8 cellular contexts compared by ENCODE assay signal in genomic region chr15:31366169-31366734, GRCh38. TPM values are rescaled to one million over a fixed set of nuclear protein-coding genes. Genes with fewer than 3 reads are reported as not detected.
DNase-seq lines count a peak whose midpoint lies in the region; ATAC-seq and TF ChIP-seq lines count a peak whose summit lies in the region.

No MANE protein-coding gene starts in this region.

- H3K4me3 Mint-ChIP-seq in naive B cell, result peak overlapping the region; percentile 63 to 91 (median 83)

- no peak for TF ChIP-seq POLR2A in NB4 (IDR thresholded peaks at IDR 0.05; ENCODE audit: extremely low read depth, insufficient read length)

- peaks cover 7 to 13% of the 10 kb centered on the region in 2 donors for H3K36me3 Mint-ChIP-seq in naive B cell

- peak overlapping the region; percentile 52 to 62 for H3K9ac ChIP-seq in duodenal mucosa (ENCODE audit: low read depth in 1 of 2, low read length in 2 of 2)

- peaks cover 0 to 6% (median 3%) of the 10 kb centered on the region in 7 donors for H3K9me3 Mint-ChIP-seq in naive B cell

- DNase-seq in AG20443 (ENCODE audit: low spot score) (peak; percentile 30), NB4 (ENCODE audit: low read depth) (peak; percentile 48), naive B cell (no peak), Kasumi-1 (lab: John Stamatoyannopoulos, UW) (no peak), NCI-H2227 treated with DMSO at 0.1 percent for 48 hours (lab: John Stamatoyannopoulos, UW) (no peak)
- no peak for DNase-seq in stimulated activated CD8-positive, alpha-beta memory T cell treated with anti-CD3 and anti-CD28 coated beads, Interleukin-4, amount 100 ng/mL, for 48 hours
- DNase-seq in stimulated activated CD4-positive, alpha-beta T cell treated with anti-CD3 and anti-CD28 coated beads, Interleukin-4, amount 100 ng/mL, for 1 hour, result no peak

- H3K36me3 ChIP-seq in duodenal mucosa (ENCODE audit: control insufficient read depth in 1 of 2, insufficient read depth in 2 of 2, low read length in 2 of 2), result peaks cover 0 to 4% of the 10 kb centered on the region in 2 donors

- H3K4me3 ChIP-seq in NB4 (ENCODE audit: low read depth, low read length) (no peak overlapping the region), duodenal mucosa (ENCODE audit: low read depth in 1 of 2, low read length in 2 of 2) (peak overlapping the region in 1 of 2 donors; percentile 52)

- no peaks in the 10 kb centered on the region for H3K9me3 ChIP-seq in duodenal mucosa (ENCODE audit: control insufficient read depth in 1 of 2, low read length in 2 of 2)

- H3K27ac Mint-ChIP-seq in naive B cell, result peak overlapping the region; percentile 18 to 97 (median 81)

- no peaks in the 10 kb centered on the region for H3K27me3 Mint-ChIP-seq in naive B cell

- no peaks in the 10 kb centered on the region for H3K27me3 ChIP-seq in duodenal mucosa (ENCODE audit: control insufficient read depth in 1 of 2, insufficient read depth in 2 of 2, low read length in 2 of 2)

- peak overlapping the region; percentile 60 for H3K27ac ChIP-seq in duodenal mucosa (ENCODE audit: low read depth, low read length)

- peaks cover 67 to 75% of the 10 kb centered on the region in 2 donors for H3K4me1 ChIP-seq in duodenal mucosa (ENCODE audit: control insufficient read depth in 1 of 2, insufficient read depth in 2 of 2, low read length in 2 of 2)

- TF ChIP-seq CTCF in NB4 (IDR thresholded peaks at IDR 0.05; ENCODE audit: low read depth, low read length), result peak; percentile 2

- no peak for ATAC-seq in naive B cell (ENCODE audit: low read depth in 2 of 2)

- peaks cover 86 to 100% (median 99%) of the 10 kb centered on the region in 3 donors for H3K4me1 Mint-ChIP-seq in naive B cell

RNA-seq across cellular contexts. Expression of gene KLF13, which starts 39.6 kb away (rescaled TPM):
- 10 to 100 TPM; 16.6 to 58.8 (median 40.0) TPM for polyA plus RNA-seq in naive B cell (ENCODE audit: low read depth in 6 of 6)

Comparison
In these comparisons a context has a peak if more than half of its experiments do, and no peak if none do; other contexts are left out.
1. DNase-seq: peak in AG20443 (single experiment) and NB4 (single experiment); none in naive B cell (single experiment), Kasumi-1 (0 of 2), NCI-H2227 treated with DMSO at 0.1 percent for 48 hours (single experiment), stimulated activated CD8-positive, alpha-beta memory T cell treated with anti-CD3 and anti-CD28 coated beads, Interleukin-4, amount 100 ng/mL, for 48 hours (single experiment) and stimulated activated CD4-positive, alpha-beta T cell treated with anti-CD3 and anti-CD28 coated beads, Interleukin-4, amount 100 ng/mL, for 1 hour (single experiment).